In genomic region chr3:184380627-184381260, GRCh38 we compare ENCODE assay signal across 9 cellular contexts. TPM values are rescaled to one million over a fixed set of nuclear protein-coding genes. Genes with fewer than 3 reads are reported as not detected.
A peak's percentile ranks its signal among the peaks of the same experiment; 100 is the strongest.
DNase-seq lines count a peak whose midpoint lies in the region; ATAC-seq and TF ChIP-seq lines count a peak whose summit lies in the region.
"Had no signal": no experiment of that assay in that cellular context is flagged by ENCODE, and none has a peak within 500 bp of the region (broad histone marks: within the 10 kb centered on the region; RNA-seq: fewer than 3 reads in every experiment).

No MANE protein-coding gene starts in this region.

- peak; percentile 43 for DNase-seq in activated T-cell treated with anti-CD3 and anti-CD28 coated beads, Interleukin-2, amount 50 U/mL, for 1 hour
- DNase-seq in activated T-cell treated with anti-CD3 and anti-CD28 coated beads for 4 hours, result no peak
- DNase-seq in central memory CD8-positive, alpha-beta T cell (ENCODE audit: low spot score in 2 of 2), result no peak
- no peak for DNase-seq in mesothelial cell of epicardium (ENCODE audit: low spot score in 2 of 2, unreplicated experiment in 2 of 2)
- no peak for DNase-seq in type B pancreatic cell (ENCODE audit: extremely low spot score, unreplicated experiment)
- no peak for DNase-seq in effector CD8-positive, alpha-beta T cell (lab: John Stamatoyannopoulos, UW)
- DNase-seq: DND-41 had no signal

- H3K36me3 Mint-ChIP-seq in central memory CD8-positive, alpha-beta T cell (ENCODE audit: insufficient read depth), result peaks cover 2% of the 10 kb centered on the region
- H3K36me3 Mint-ChIP-seq in mesothelial cell of epicardium (no peaks in the 10 kb centered on the region), type B pancreatic cell (no peaks in the 10 kb centered on the region)

- H3K27me3 Mint-ChIP-seq in central memory CD8-positive, alpha-beta T cell, result peaks cover 82% of the 10 kb centered on the region
- H3K27me3 Mint-ChIP-seq in mesothelial cell of epicardium (ENCODE audit: low read depth), result peaks cover 42% of the 10 kb centered on the region
- peaks cover 46% of the 10 kb centered on the region for H3K27me3 Mint-ChIP-seq in type B pancreatic cell

- peak; percentile 47 for ATAC-seq in central memory CD8-positive, alpha-beta T cell (replicated peaks; ENCODE audit: extremely low read depth, poor library complexity, severe bottlenecking)
- ATAC-seq in HG02763 (IDR thresholded peaks at IDR 0.05; ENCODE audit: unreplicated experiment), result no peak
- ATAC-seq in HG02973 (IDR thresholded peaks at IDR 0.05; ENCODE audit: unreplicated experiment), result no peak

- H3K27ac Mint-ChIP-seq in central memory CD8-positive, alpha-beta T cell (ENCODE audit: low read depth), result no peak overlapping the region
- H3K27ac Mint-ChIP-seq in mesothelial cell of epicardium, result no peak overlapping the region
- H3K27ac Mint-ChIP-seq in type B pancreatic cell, result no peak overlapping the region

- no peaks in the 10 kb centered on the region for H3K4me1 Mint-ChIP-seq in central memory CD8-positive, alpha-beta T cell
- H3K4me1 Mint-ChIP-seq in mesothelial cell of epicardium (peaks cover 13% of the 10 kb centered on the region), type B pancreatic cell (ENCODE audit: unreplicated experiment) (peaks cover 23% of the 10 kb centered on the region)

- no peak for TF ChIP-seq CTCF in mesothelial cell of epicardium (IDR thresholded peaks at IDR 0.05; ENCODE audit: unreplicated experiment)
- TF ChIP-seq CTCF in type B pancreatic cell (conservative IDR thresholded peaks at IDR 0.05), result no peak

- no peaks in the 10 kb centered on the region for H3K9me3 Mint-ChIP-seq in central memory CD8-positive, alpha-beta T cell
- H3K9me3 Mint-ChIP-seq in mesothelial cell of epicardium (no peaks in the 10 kb centered on the region), type B pancreatic cell (no peaks in the 10 kb centered on the region)

- peak overlapping the region; percentile 55 for H3K4me3 Mint-ChIP-seq in central memory CD8-positive, alpha-beta T cell
- H3K4me3 Mint-ChIP-seq in mesothelial cell of epicardium, result peak overlapping the region; percentile 55
- peak overlapping the region; percentile 81 for H3K4me3 Mint-ChIP-seq in type B pancreatic cell

RNA-seq across cellular contexts. Expression of gene CHRD, which starts 0.9 kb away (rescaled TPM):
- 5.6 to 6.8 TPM (median 6.4 TPM) in 3 replicates for total RNA-seq in mesothelial cell of epicardium
- total RNA-seq in type B pancreatic cell (ENCODE audit: low replicate concordance), result 6.4 and 35.5 TPM in 2 replicates

RNA-seq across cellular contexts. Expression of gene THPO, which starts 2.7 kb away (rescaled TPM):
- total RNA-seq in mesothelial cell of epicardium (0.56 to 1.1 TPM (median 0.63 TPM) in 3 replicates), type B pancreatic cell (ENCODE audit: low replicate concordance) (0.41 and 0.52 TPM in 2 replicates)

RNA-seq across cellular contexts. Expression of gene POLR2H, which starts 19.2 kb away (rescaled TPM):
- total RNA-seq in mesothelial cell of epicardium, result 76.4 to 82.4 TPM (median 78.7 TPM) in 3 replicates
- 87.8 and 90.5 TPM in 2 replicates for total RNA-seq in type B pancreatic cell (ENCODE audit: low replicate concordance)

RNA-seq across cellular contexts. Expression of gene CLCN2, which starts 19.3 kb away (rescaled TPM):
- 16.6 to 17.0 TPM (median 16.9 TPM) in 3 replicates for total RNA-seq in mesothelial cell of epicardium
- 10.8 and 24.9 TPM in 2 replicates for total RNA-seq in type B pancreatic cell (ENCODE audit: low replicate concordance)

RNA-seq across cellular contexts. Expression of gene FAM131A, which starts 43.3 kb away (rescaled TPM):
- total RNA-seq in mesothelial cell of epicardium (14.3 to 17.4 TPM (median 15.1 TPM) in 3 replicates), type B pancreatic cell (ENCODE audit: low replicate concordance) (13.2 and 18.3 TPM in 2 replicates)
